In the genomic region with DNA sequence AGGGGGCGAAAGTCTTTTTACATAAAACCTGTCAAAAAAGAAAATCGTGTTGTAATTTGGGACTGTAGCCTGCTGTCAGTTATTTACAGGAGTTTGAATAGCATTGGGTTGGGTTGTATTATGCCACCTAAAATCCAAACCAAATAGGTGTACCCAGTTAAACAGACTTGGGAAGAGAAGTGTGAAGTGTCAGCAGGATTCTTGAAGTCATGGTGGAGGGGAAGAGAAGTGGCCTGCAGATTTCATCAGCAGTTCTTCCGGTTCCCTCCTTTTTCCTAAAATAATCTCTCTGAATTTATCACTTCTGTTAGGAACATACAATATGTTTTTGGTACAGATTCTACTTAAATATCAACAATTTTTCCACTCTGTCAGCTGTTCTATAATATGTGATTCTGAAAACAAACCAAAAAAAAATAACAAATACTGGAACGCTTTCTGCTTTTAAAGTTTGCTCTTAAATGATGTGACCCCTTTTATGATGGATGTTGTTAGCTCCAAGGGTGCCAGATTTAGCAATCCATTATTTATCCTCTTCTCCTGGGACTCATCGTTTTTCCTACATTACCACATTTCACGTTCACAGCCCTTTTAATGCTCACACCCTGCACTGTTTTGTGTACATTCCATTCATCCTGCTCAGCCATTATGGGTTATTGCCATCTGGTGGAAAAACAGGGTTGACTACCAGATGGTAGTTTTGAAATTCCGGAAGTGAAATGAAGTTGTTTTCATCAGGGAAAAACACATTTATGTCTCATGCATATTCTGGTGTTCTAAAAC, we compare ENCODE assay signal across 8 cellular contexts. TPM values are rescaled to one million over a fixed set of nuclear protein-coding genes. Genes with fewer than 3 reads are reported as not detected.
A peak's percentile ranks its signal among the peaks of the same experiment; 100 is the strongest.
DNase-seq lines count a peak whose midpoint lies in the region; ATAC-seq and TF ChIP-seq lines count a peak whose summit lies in the region.

No MANE protein-coding gene starts in this region.

- peak overlapping the region; percentile 3 for H3K4me3 Mint-ChIP-seq in chondrocyte (ENCODE audit: unreplicated experiment)

- H4K91ac ChIP-seq in mesenchymal stem cell (ENCODE audit: low read length) = no peak overlapping the region

- no peak overlapping the region for H4K8ac ChIP-seq in mesenchymal stem cell (ENCODE audit: low read length)

- H2BK5ac ChIP-seq in mesenchymal stem cell (ENCODE audit: low read depth, low read length, poor library complexity, severe bottlenecking) = no peak overlapping the region

- no peaks in the 10 kb centered on the region for H4K20me1 ChIP-seq in DND-41 (ENCODE audit: insufficient read depth, low read length)

- H2BK12ac ChIP-seq in mesenchymal stem cell (ENCODE audit: low read length in 2 of 2) = no peak overlapping the region

- H3K4me1 Mint-ChIP-seq in chondrocyte (ENCODE audit: low read depth) = peaks cover 22% of the 10 kb centered on the region

- H2AK5ac ChIP-seq in mesenchymal stem cell (ENCODE audit: low read length, severe bottlenecking) = no peak overlapping the region

- H3K27me3 ChIP-seq in DND-41 (ENCODE audit: insufficient read depth, low read length, poor library complexity) (no peaks in the 10 kb centered on the region), mesenchymal stem cell (ENCODE audit: control insufficient read depth in 1 of 2, insufficient read depth in 1 of 2, low read length in 2 of 2) (no peaks in the 10 kb centered on the region)

- 76% methylated on average over 3 of the region's 7 CpGs for WGBS in mesenchymal stem cell

- H3K27me3 Mint-ChIP-seq in chondrocyte (ENCODE audit: low read depth) = no peaks in the 10 kb centered on the region

- H3K4me3 ChIP-seq in DND-41 (ENCODE audit: low read depth in 1 of 2, low read length in 2 of 2) (no peak overlapping the region), mesenchymal stem cell (ENCODE audit: insufficient read depth in 1 of 2, low read depth in 1 of 2, low read length in 2 of 2) (peak overlapping the region in 1 of 2 experiments; percentile 49)

- no peak overlapping the region for H3K18ac ChIP-seq in mesenchymal stem cell (ENCODE audit: low read depth in 1 of 2, low read length in 2 of 2)

- no peak overlapping the region for H3K23ac ChIP-seq in mesenchymal stem cell (ENCODE audit: low read length in 2 of 2)

- no peak overlapping the region for H2BK15ac ChIP-seq in mesenchymal stem cell (ENCODE audit: low read depth, poor library complexity, severe bottlenecking)

- H3K36me3 ChIP-seq in DND-41 (ENCODE audit: insufficient read depth, low read length) = no peaks in the 10 kb centered on the region
- no peaks in the 10 kb centered on the region for H3K36me3 ChIP-seq in mesenchymal stem cell (ENCODE audit: control insufficient read depth in 1 of 2, insufficient read depth in 2 of 2, low read depth in 1 of 2, low read length in 2 of 2)

- H3K14ac ChIP-seq in mesenchymal stem cell (ENCODE audit: low read length in 2 of 2) = no peak overlapping the region

- no peak overlapping the region for H3K4ac ChIP-seq in mesenchymal stem cell (ENCODE audit: low read depth in 1 of 2, low read length in 2 of 2)

- peak; percentile 24 for TF ChIP-seq CTCF in DND-41 (IDR thresholded peaks at IDR 0.05; ENCODE audit: borderline replicate concordance, extremely low read depth, low read length, poor library complexity, severe bottlenecking)
- TF ChIP-seq CTCF in chondrocyte (IDR thresholded peaks at IDR 0.05) = peak; percentile 88

- H3K27ac Mint-ChIP-seq in chondrocyte (ENCODE audit: unreplicated experiment) = peak overlapping the region; percentile 73

- H3K79me1 ChIP-seq in mesenchymal stem cell (replicated peaks; ENCODE audit: low read length, poor library complexity, severe bottlenecking) = peaks cover 5% of the 10 kb centered on the region

- DNase-seq in DND-41 (no peak), NCI-H526 (lab: John Stamatoyannopoulos, UW) (peak; percentile 7 to 56), chondrocyte (ENCODE audit: low spot score) (no peak), mesenchymal stem cell (peak; percentile 96)
- no peak for DNase-seq in activated CD4-positive, alpha-beta T cell treated with anti-CD3 and anti-CD28 coated beads, Interleukin-2, amount 50 U/mL, for 48 hours
- DNase-seq in stimulated activated naive CD4-positive, alpha-beta T cell treated with Interleukin-2 at 50 U/mL for 16 hours (lab: John Stamatoyannopoulos, UW) = no peak

- no peak overlapping the region for H2BK120ac ChIP-seq in mesenchymal stem cell (ENCODE audit: low read depth, low read length)

- ATAC-seq in DND-41 (ENCODE audit: insufficient read depth, low read depth) (no peak), HG02840 (IDR thresholded peaks at IDR 0.05; ENCODE audit: low FRiP score, unreplicated experiment) (no peak), HG02763 (IDR thresholded peaks at IDR 0.05; ENCODE audit: unreplicated experiment) (no peak)

- H2AFZ ChIP-seq in DND-41 (ENCODE audit: low read depth, low read length) = no peak overlapping the region
- no peak overlapping the region for H2AFZ ChIP-seq in mesenchymal stem cell (ENCODE audit: low read depth, low read length)

- H3K36me3 Mint-ChIP-seq in chondrocyte (ENCODE audit: low read depth) = no peaks in the 10 kb centered on the region

- H3K4me2 ChIP-seq in DND-41 (ENCODE audit: insufficient read depth, low read length) = no peak overlapping the region
- H3K4me2 ChIP-seq in mesenchymal stem cell (ENCODE audit: low read length, poor library complexity, severe bottlenecking) = no peak overlapping the region

- no peaks in the 10 kb centered on the region for H3K79me2 ChIP-seq in DND-41 (ENCODE audit: insufficient read depth, low read length)

- H3K9ac ChIP-seq in DND-41 (ENCODE audit: low read depth, low read length) (no peak overlapping the region), mesenchymal stem cell (ENCODE audit: low read length) (peak overlapping the region; percentile 86)

- H3K4me1 ChIP-seq in DND-41 (ENCODE audit: insufficient read depth, low read length) (no peaks in the 10 kb centered on the region), mesenchymal stem cell (ENCODE audit: control insufficient read depth, insufficient read depth, low read depth, low read length) (peaks cover 2% of the 10 kb centered on the region)

- H3K27ac ChIP-seq in DND-41 (ENCODE audit: low read length) = no peak overlapping the region
- H3K27ac ChIP-seq in mesenchymal stem cell (ENCODE audit: low read length, poor library complexity, severe bottlenecking) = peak overlapping the region; percentile 33

- H3K9me3 Mint-ChIP-seq in chondrocyte (ENCODE audit: low read depth) = no peaks in the 10 kb centered on the region

- H3K9me3 ChIP-seq in DND-41 (ENCODE audit: insufficient read depth, low read length, severe bottlenecking) (no peaks in the 10 kb centered on the region), mesenchymal stem cell (ENCODE audit: control insufficient read depth, low read length) (no peaks in the 10 kb centered on the region)

RNA-seq across cellular contexts. Expression of a gene that starts 18.7 kb away (rescaled TPM):
- total RNA-seq in chondrocyte = 16.5 to 18.1 TPM (median 16.7 TPM) in 3 replicates
- 20.8 TPM for polyA plus RNA-seq in mesenchymal stem cell (2013, experiment 1 of 2)
- polyA plus RNA-seq in mesenchymal stem cell (2013, experiment 2 of 2) = 20.0 TPM

Comparison
In these comparisons a context has a peak if more than half of its experiments do, and no peak if none do; other contexts are left out.
1. DNase-seq: peak in NCI-H526 (2 of 2) and mesenchymal stem cell (single experiment); none in DND-41 (single experiment), chondrocyte (single experiment), activated CD4-positive, alpha-beta T cell treated with anti-CD3 and anti-CD28 coated beads, Interleukin-2, amount 50 U/mL, for 48 hours (0 of 2) and stimulated activated naive CD4-positive, alpha-beta T cell treated with Interleukin-2 at 50 U/mL for 16 hours (single experiment).